ENCODE assay signal across 19 cellular contexts in the genomic region with DNA sequence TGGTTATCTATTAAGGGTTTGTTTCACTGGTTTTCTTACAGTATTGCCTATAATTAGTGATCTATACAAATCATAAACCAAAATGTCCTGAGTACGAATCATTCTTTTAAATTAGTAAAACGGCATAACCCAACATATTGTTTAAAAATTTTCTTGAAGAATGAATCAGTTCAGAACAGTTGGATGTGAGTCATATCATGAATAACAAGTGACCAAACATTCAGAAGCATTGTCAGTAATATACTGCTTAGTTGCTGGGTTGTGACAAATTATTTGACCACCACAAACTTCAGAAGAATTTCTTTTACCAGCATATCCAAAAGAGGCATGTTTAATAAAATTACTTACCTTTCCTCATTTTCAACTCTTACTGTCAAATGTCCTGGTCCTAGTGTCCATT.
DNase-seq lines count a peak whose midpoint lies in the region; TF ChIP-seq lines count a peak whose summit lies in the region.
"Had no signal": no experiment of that assay in that cellular context is flagged by ENCODE, and none has a peak within 500 bp of the region (broad histone marks: within the 10 kb centered on the region; RNA-seq: fewer than 3 reads in every experiment).

No MANE protein-coding gene starts in this region.

- no TSS peak for BruUV-seq in Caco-2 (replicated peaks; lab: Mats Ljungman, UMichigan)

- POLR2A ChIA-PET in Caco-2 (lab: Charles Lee), result no interaction called here

- CTCF ChIA-PET in Caco-2 (lab: Charles Lee), result no interaction called here

- DNase-seq in AG08395 (ENCODE audit: low spot score), result peak; percentile 36
- DNase-seq in GM23248, result peak; percentile 76
- DNase-seq in astrocyte of the hippocampus (ENCODE audit: low read depth, low spot score), result peak; percentile 55
- peak; percentile 15 for DNase-seq in glomerular visceral epithelial cell (ENCODE audit: extremely low spot score)
- no peak for DNase-seq in Caco-2
- DNase-seq in HT-29 (ENCODE audit: low spot score), result no peak
- DNase-seq in ACHN, result no peak
- no peak for DNase-seq in T-helper 9 cell
- DNase-seq: activated CD4-positive, alpha-beta T cell treated with anti-CD3 and anti-CD28 coated beads, Interleukin-2, amount 50 U/mL, for 4 hours; activated T-cell treated with anti-CD3 and anti-CD28 coated beads, Interleukin-2, amount 50 U/mL, for 4 hours; heart right ventricle; Karpas-422; left colon; NCI-H510A treated with DMSO at 0.1 percent for 48 hours; OCI-M1; posterior cingulate gyrus; stimulated activated CD4-positive, alpha-beta T cell treated with anti-CD3 and anti-CD28 coated beads, Interleukin-12 subunit alpha, Interleukin-12 subunit beta, amount 100 ng/mL, for 4 hours; uterus had no signal

- intact Hi-C loops in Caco-2 (cut with micrococcal nuclease; ENCODE audit: unreplicated experiment), result no loop called here

- no peaks in the 10 kb centered on the region for H4K20me1 ChIP-seq in GM23248 (ENCODE audit: insufficient read depth)

- peak overlapping the region; percentile 15; the same call in 1 of the 2 replicates for H3K27ac ChIP-seq in GM23248
- H3K27ac ChIP-seq: heart right ventricle, uterus had no signal

- H2AFZ ChIP-seq in GM23248, result no peak overlapping the region

- peaks cover 16% of the 10 kb centered on the region for H3F3A ChIP-seq in GM23248 (ENCODE audit: insufficient read depth)

- no peaks in the 10 kb centered on the region for H3K27me3 Mint-ChIP-seq in Caco-2 (ENCODE audit: insufficient read depth, unreplicated experiment)

- H3K4me3 ChIP-seq in GM23248, result no peak overlapping the region
- H3K4me3 ChIP-seq in Caco-2 (ENCODE audit: low read depth, low read length), result no peak overlapping the region
- H3K4me3 ChIP-seq: heart right ventricle, uterus had no signal

- 8 to 17% methylated on average over 2 of the region's 2 CpGs for WGBS in GM23248 (ENCODE audit: low coverage in 1 of 2, low lambda C conversion rate in 2 of 2, missing lambda C conversion rate in 2 of 2), 2 experiments

- in situ Hi-C loops in GM23248 (cut with MboI), result no loop called here
- in situ Hi-C loops in ACHN (cut with HindIII; ENCODE audit: low pct_ligation_motif_present, low pct_unique_long_range_greater_than_20kb, low sequenced_read_pairs), result no loop called here

- TF ChIP-seq CTCF in Caco-2 (IDR thresholded peaks at IDR 0.05; ENCODE audit: insufficient read depth in 1 of 2, low read depth in 1 of 2, low read length in 1 of 2, severe bottlenecking in 1 of 2, unreplicated experiment in 1 of 2), result no peak

- peak overlapping the region; percentile 17 for H3K4me2 ChIP-seq in GM23248 (ENCODE audit: unreplicated experiment)

- H3K27me3 ChIP-seq in GM23248 (replicated peaks; ENCODE audit: insufficient read depth), result no peaks in the 10 kb centered on the region
- H3K27me3 ChIP-seq in Caco-2 (replicated peaks; ENCODE audit: control insufficient read depth, insufficient read depth, low read length), result no peaks in the 10 kb centered on the region
- H3K27me3 ChIP-seq: heart right ventricle, uterus had no signal

- H3K9me3 ChIP-seq in GM23248 (ENCODE audit: low read depth) (no peaks in the 10 kb centered on the region), Caco-2 (no peaks in the 10 kb centered on the region)
- H3K9me3 ChIP-seq: heart right ventricle, uterus had no signal

- no peaks in the 10 kb centered on the region for H3K9me3 Mint-ChIP-seq in Caco-2 (ENCODE audit: unreplicated experiment)
- H3K9me3 Mint-ChIP-seq: activated T-cell treated with anti-CD3 and anti-CD28 coated beads, Interleukin-2, amount 50 U/mL, for 4 hours had no signal

- H3K36me3 Mint-ChIP-seq in Caco-2 (ENCODE audit: insufficient read depth, unreplicated experiment), result no peaks in the 10 kb centered on the region

- H3K4me1 ChIP-seq in GM23248 (ENCODE audit: insufficient read depth) (peaks cover 22% of the 10 kb centered on the region), Caco-2 (no peaks in the 10 kb centered on the region)
- H3K4me1 ChIP-seq: uterus had no signal

- H3K9me2 ChIP-seq in GM23248 (ENCODE audit: insufficient read depth), result no peaks in the 10 kb centered on the region

- H3K4me3 Mint-ChIP-seq in Caco-2 (ENCODE audit: unreplicated experiment), result no peak overlapping the region
- H3K4me3 Mint-ChIP-seq: activated naive CD8-positive, alpha-beta T cell; activated T-cell treated with anti-CD3 and anti-CD28 coated beads, Interleukin-2, amount 50 U/mL, for 4 hours had no signal

- no peaks in the 10 kb centered on the region for H3K79me2 ChIP-seq in GM23248 (ENCODE audit: insufficient read depth)

- H3K9ac ChIP-seq in GM23248, result no peak overlapping the region

- H3K27ac Mint-ChIP-seq in Caco-2 (ENCODE audit: unreplicated experiment), result no peak overlapping the region
- H3K27ac Mint-ChIP-seq: activated naive CD8-positive, alpha-beta T cell had no signal

- H3K36me3 ChIP-seq in GM23248 (ENCODE audit: low read depth) (no peaks in the 10 kb centered on the region), Caco-2 (ENCODE audit: control insufficient read depth, insufficient read depth, low read length) (no peaks in the 10 kb centered on the region)
- H3K36me3 ChIP-seq: heart right ventricle, uterus had no signal

- H3K4me1 Mint-ChIP-seq in Caco-2 (ENCODE audit: low read depth, unreplicated experiment), result no peaks in the 10 kb centered on the region

Comparison
In these comparisons a context has a peak if more than half of its experiments do, and no peak if none do; other contexts are left out.
1. DNase-seq: peak in AG08395 (single experiment), GM23248 (single experiment), astrocyte of the hippocampus (single experiment) and glomerular visceral epithelial cell (single experiment); none in Caco-2 (0 of 2), HT-29 (single experiment), ACHN (single experiment) and T-helper 9 cell (single experiment).